In genomic region chr5:69494481-69494880, GRCh38 we compare ENCODE assay signal across 11 cellular contexts. TPM values are rescaled to one million over a fixed set of nuclear protein-coding genes. Genes with fewer than 3 reads are reported as not detected.
DNase-seq lines count a peak whose midpoint lies in the region; ATAC-seq and TF ChIP-seq lines count a peak whose summit lies in the region.
"Had no signal": no experiment of that assay in that cellular context is flagged by ENCODE, and none has a peak within 500 bp of the region (broad histone marks: within the 10 kb centered on the region; RNA-seq: fewer than 3 reads in every experiment).

No MANE protein-coding gene starts in this region.

- H3K36me3 ChIP-seq in endocrine pancreas (ENCODE audit: control insufficient read depth, insufficient read depth, low read length) (no peaks in the 10 kb centered on the region), neuronal stem cell (replicated peaks in 1 of 2; ENCODE audit: control insufficient read depth in 2 of 2, insufficient read depth in 2 of 2, low read length in 2 of 2) (no peaks in the 10 kb centered on the region), Karpas-422 (ENCODE audit: insufficient read depth, low read length) (no peaks in the 10 kb centered on the region)

- no peak overlapping the region for H2BK5ac ChIP-seq in neuronal stem cell (ENCODE audit: low read length)

- H3K27ac ChIP-seq in neuronal stem cell (replicated peaks; ENCODE audit: low read length) (no peak overlapping the region), Karpas-422 (ENCODE audit: low read length) (no peak overlapping the region)
- no peak overlapping the region for H3K27ac ChIP-seq in CD4-positive, alpha-beta T cell (ENCODE audit: low read depth, low read length)

- no peaks in the 10 kb centered on the region for H3K9me2 ChIP-seq in Karpas-422 (replicated peaks; ENCODE audit: insufficient read depth, low read length)

- CTCF ChIA-PET in Calu3 (lab: Charles Lee), result no interaction called here
- CTCF ChIA-PET in CD4-positive, alpha-beta T cell (lab: Charles Lee), result no interaction called here

- H3K36me3 Mint-ChIP-seq in Calu3 (ENCODE audit: insufficient read depth, unreplicated experiment), result peaks cover 49% of the 10 kb centered on the region
- H3K36me3 Mint-ChIP-seq in CD4-positive, alpha-beta T cell (ENCODE audit: low read depth), result no peaks in the 10 kb centered on the region

- TF ChIP-seq CTCF in Calu3 (IDR thresholded peaks at IDR 0.05; ENCODE audit: unreplicated experiment) (no peak), LNCaP clone FGC (IDR thresholded peaks at IDR 0.05; ENCODE audit: control insufficient read depth, extremely low read depth, insufficient read depth) (no peak)
- no peak for TF ChIP-seq CTCF in CD4-positive, alpha-beta T cell (IDR thresholded peaks at IDR 0.05)

- H2BK120ac ChIP-seq in neuronal stem cell (ENCODE audit: low read depth, low read length), result no peak overlapping the region

- POLR2A ChIA-PET in CD4-positive, alpha-beta T cell (lab: Charles Lee), result no interaction called here

- H3K79me1 ChIP-seq in neuronal stem cell (ENCODE audit: low read depth, low read length), result peaks cover 4% of the 10 kb centered on the region

- H3K79me2 ChIP-seq in Karpas-422 (ENCODE audit: low read length), result no peaks in the 10 kb centered on the region

- intact Hi-C loops in Calu3 (cut with micrococcal nuclease; ENCODE audit: unreplicated experiment), result loop anchor here (5.0 kb wide), 1 partner anchor 42 kb away; no protein-coding TSS in a partner anchor
- intact Hi-C loops in CD4-positive, alpha-beta T cell (cut with DNase I, micrococcal nuclease), result no loop called here

- BruUV-seq in Calu3 (replicated peaks; lab: Mats Ljungman, UMichigan), result TSS peak; percentile 26

- no peak overlapping the region for H2BK12ac ChIP-seq in neuronal stem cell (ENCODE audit: low read length)

- no peak overlapping the region for H2BK15ac ChIP-seq in neuronal stem cell (ENCODE audit: low read length)

- peaks cover 47% of the 10 kb centered on the region for H3K4me1 Mint-ChIP-seq in Calu3 (ENCODE audit: low read depth, unreplicated experiment)
- no peaks in the 10 kb centered on the region for H3K4me1 Mint-ChIP-seq in CD4-positive, alpha-beta T cell (ENCODE audit: low read depth)

- H3K4me2 ChIP-seq in neuronal stem cell (ENCODE audit: insufficient read depth, low read length, poor library complexity, severe bottlenecking), result no peak overlapping the region
- H3K4me2 ChIP-seq in Karpas-422 (ENCODE audit: low read depth, low read length, poor library complexity, severe bottlenecking), result no peak overlapping the region

- peaks cover 11% of the 10 kb centered on the region for H3K4me1 ChIP-seq in endocrine pancreas (ENCODE audit: control insufficient read depth, insufficient read depth, low read length)
- peaks cover 0 to 6% of the 10 kb centered on the region in 2 donors for H3K4me1 ChIP-seq in neuronal stem cell (ENCODE audit: control insufficient read depth in 2 of 2, insufficient read depth in 1 of 2, low read depth in 1 of 2, low read length in 2 of 2)
- peaks cover 6% of the 10 kb centered on the region; the same call in 1 of the 2 replicates for H3K4me1 ChIP-seq in Karpas-422 (ENCODE audit: low read length)

- no peak overlapping the region for H3K23ac ChIP-seq in neuronal stem cell (ENCODE audit: low read depth, low read length, poor library complexity)

- no peak overlapping the region for H3K4ac ChIP-seq in neuronal stem cell (ENCODE audit: low read length)

- H3K4me3 Mint-ChIP-seq in Calu3 (ENCODE audit: low read depth, unreplicated experiment), result peak overlapping the region; percentile 100
- H3K4me3 Mint-ChIP-seq in CD4-positive, alpha-beta T cell, result no peak overlapping the region

- no peak overlapping the region for H3K14ac ChIP-seq in neuronal stem cell (ENCODE audit: low read length)

- DNase-seq in Calu3, result no peak
- DNase-seq in LNCaP clone FGC (ENCODE audit: low read depth), result no peak
- no peak for DNase-seq in neuronal stem cell (ENCODE audit: low spot score)
- DNase-seq in Karpas-422, result no peak
- no peak for DNase-seq in stimulated activated CD4-positive, alpha-beta T cell treated with anti-CD3 and anti-CD28 coated beads, Interleukin-2, amount 100 ng/mL, for 24 hours
- no peak for DNase-seq in CD4-positive, alpha-beta T cell
- DNase-seq: cerebellar nuclear complex; SHP77; stimulated activated CD8-positive, alpha-beta memory T cell treated with anti-CD3 and anti-CD28 coated beads, Interleukin-4, amount 100 ng/mL, for 48 hours had no signal

- no peaks in the 10 kb centered on the region for H3K27me3 ChIP-seq in endocrine pancreas (ENCODE audit: control insufficient read depth, insufficient read depth, low read length)
- peaks cover 0 to 69% (median 0%) of the 10 kb centered on the region in 3 experiments for H3K27me3 ChIP-seq in neuronal stem cell (ENCODE audit: control insufficient read depth in 3 of 3, insufficient read depth in 3 of 3, low read depth in 1 of 3, low read length in 3 of 3)
- H3K27me3 ChIP-seq in Karpas-422 (ENCODE audit: low read length), result no peaks in the 10 kb centered on the region
- peaks cover 46% of the 10 kb centered on the region for H3K27me3 ChIP-seq in CD4-positive, alpha-beta T cell (ENCODE audit: control insufficient read depth, insufficient read depth, low read length)

- peak overlapping the region; percentile 98 for H3K27ac Mint-ChIP-seq in Calu3 (ENCODE audit: unreplicated experiment)
- no peak overlapping the region for H3K27ac Mint-ChIP-seq in CD4-positive, alpha-beta T cell

- H2AK5ac ChIP-seq in neuronal stem cell (ENCODE audit: low read depth, low read length), result no peak overlapping the region

- H3K9ac ChIP-seq in endocrine pancreas (ENCODE audit: control insufficient read depth, insufficient read depth, low read length) (no peak overlapping the region), neuronal stem cell (ENCODE audit: low read depth, low read length, poor library complexity) (no peak overlapping the region), Karpas-422 (ENCODE audit: low read length) (no peak overlapping the region)

- no peaks in the 10 kb centered on the region for H3K27me3 Mint-ChIP-seq in Calu3 (ENCODE audit: unreplicated experiment)
- peaks cover 61% of the 10 kb centered on the region for H3K27me3 Mint-ChIP-seq in CD4-positive, alpha-beta T cell

- no peak overlapping the region for H4K8ac ChIP-seq in neuronal stem cell (ENCODE audit: low read depth, low read length)

- H3K4me3 ChIP-seq in LNCaP clone FGC (ENCODE audit: low read depth, low read length), result peak overlapping the region; percentile 93
- peak overlapping the region; percentile 78 for H3K4me3 ChIP-seq in endocrine pancreas (ENCODE audit: control insufficient read depth, insufficient read depth, low read length)
- no peak overlapping the region for H3K4me3 ChIP-seq in neuronal stem cell (ENCODE audit: low read length in 2 of 2)
- no peak overlapping the region for H3K4me3 ChIP-seq in Karpas-422 (ENCODE audit: low read length)

- H4K20me1 ChIP-seq in Karpas-422 (ENCODE audit: insufficient read depth, low read depth, low read length), result no peaks in the 10 kb centered on the region

- H3K9me3 ChIP-seq in endocrine pancreas (ENCODE audit: control insufficient read depth, low read length) (no peaks in the 10 kb centered on the region), neuronal stem cell (replicated peaks in 1 of 2; ENCODE audit: control insufficient read depth in 2 of 2, insufficient read depth in 1 of 2, low read depth in 1 of 2, low read length in 2 of 2) (peaks cover 0 to 4% of the 10 kb centered on the region in 2 donors), Karpas-422 (ENCODE audit: low read length) (no peaks in the 10 kb centered on the region)
- H3K9me3 ChIP-seq in CD4-positive, alpha-beta T cell (ENCODE audit: control insufficient read depth, low read length), result no peaks in the 10 kb centered on the region

- no peak overlapping the region for H4K91ac ChIP-seq in neuronal stem cell (ENCODE audit: low read depth, low read length, poor library complexity)

- H3K9me3 Mint-ChIP-seq in Calu3 (ENCODE audit: low read depth, unreplicated experiment), result no peaks in the 10 kb centered on the region
- no peaks in the 10 kb centered on the region for H3K9me3 Mint-ChIP-seq in CD4-positive, alpha-beta T cell

- H3K18ac ChIP-seq in neuronal stem cell (ENCODE audit: low read length), result no peak overlapping the region

- H2AFZ ChIP-seq in neuronal stem cell (ENCODE audit: low read length) (peak overlapping the region; percentile 99), Karpas-422 (ENCODE audit: low read length) (no peak overlapping the region)

- ATAC-seq in GM21381 (IDR thresholded peaks at IDR 0.05; ENCODE audit: unreplicated experiment), result no peak
- no peak for ATAC-seq in CD4-positive, alpha-beta T cell (ENCODE audit: poor library complexity)

- no CpG with 5 or more reads among the region's 7 CpGs for WGBS in neuronal stem cell (ENCODE audit: extremely low coverage in 2 of 2, insufficient read length in 2 of 2, insufficient replicate concordance in 1 of 2), 2 donors

RNA-seq across cellular contexts. Expression of gene OCLN, which starts 1.9 kb away (rescaled TPM):
- 154 and 161 TPM in 2 replicates for total RNA-seq in Calu3 (2022)
- polyA plus RNA-seq in neuronal stem cell (2013, experiment 1 of 2), result 13.0 TPM
- 13.4 TPM for polyA plus RNA-seq in neuronal stem cell (2013, experiment 2 of 2)
- total RNA-seq in Karpas-422 (2014; rRNA removed; shearing (Covaris generic); ENCODE audit: low replicate concordance), result 2.8 and 3.5 TPM in 2 replicates
- total RNA-seq in CD4-positive, alpha-beta T cell, result 1 to 10 TPM; 5.5 to 6.8 TPM

Comparison
In these comparisons a context has a peak if more than half of its experiments do, and no peak if none do; other contexts are left out.
1. H3K4me3 ChIP-seq: peak in LNCaP clone FGC (single experiment) and endocrine pancreas (single experiment); none in neuronal stem cell (0 of 2) and Karpas-422 (single experiment).
2. RNA of gene OCLN, which starts 1.9 kb away (total RNA-seq): 154 to 161 TPM in Calu3; 5.5 to 6.8 TPM in CD4-positive, alpha-beta T cell and 2.8 to 3.5 TPM in Karpas-422; every median in the first group is over 10 times any median in the second.